In the genomic region with DNA sequence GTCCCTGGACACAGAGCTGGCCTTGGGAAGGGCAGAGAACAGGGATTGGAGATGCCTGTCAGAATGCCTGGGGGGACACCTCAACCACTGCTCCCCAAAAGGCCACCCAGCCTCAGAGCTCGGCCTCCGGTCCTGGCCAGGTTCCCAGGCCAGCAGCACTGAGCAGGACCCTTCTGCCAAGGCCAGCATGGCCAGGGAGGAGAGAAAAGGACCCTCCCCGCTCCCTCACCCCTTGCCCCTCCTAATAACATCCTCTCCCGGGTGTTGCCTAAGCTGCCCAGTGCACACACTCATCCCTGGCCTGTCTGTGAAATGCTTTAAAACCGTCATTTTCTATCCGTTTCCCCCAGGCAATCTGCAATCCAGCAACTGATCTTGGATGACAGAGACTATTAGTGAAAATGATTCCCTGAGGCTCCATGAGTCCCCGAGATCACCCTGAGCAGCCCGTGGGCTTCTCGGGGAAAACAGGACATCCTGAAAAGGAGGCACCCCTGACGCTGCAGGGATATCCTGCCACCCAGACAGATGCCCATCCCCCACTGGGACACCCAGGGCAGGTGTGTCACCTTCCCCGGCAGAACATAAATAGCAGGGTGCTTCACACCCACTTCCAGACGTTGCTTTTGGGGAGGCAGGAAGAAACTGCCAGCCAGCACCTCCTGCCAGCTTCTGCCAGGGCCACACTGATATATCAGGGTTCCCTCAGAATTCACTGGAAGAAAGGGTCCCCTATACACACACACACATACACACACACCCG, we compare ENCODE assay signal across 1 cellular context.
TF ChIP-seq lines count a peak whose summit lies in the region.

No MANE protein-coding gene starts in this region.

TF ChIP-seq in IMR-90, 13 proteins besides CTCF, POLR2A, EP300 and RAD21:
- TF ChIP-seq MAFK (IDR thresholded peaks at IDR 0.05; ENCODE audit: low read depth, low read length) (no peak), CHD1 (IDR thresholded peaks at IDR 0.05; ENCODE audit: low read depth, low read length) (no peak), RFX5 (IDR thresholded peaks at IDR 0.05; ENCODE audit: low read depth, low read length) (no peak), MAZ (IDR thresholded peaks at IDR 0.05; ENCODE audit: borderline replicate concordance, low read depth, low read length) (no peak), CEBPB (IDR thresholded peaks at IDR 0.05; ENCODE audit: low read depth, low read length) (no peak), MXI1 (IDR thresholded peaks at IDR 0.05; ENCODE audit: borderline replicate concordance, low read depth, low read length) (no peak), RCOR1 (IDR thresholded peaks at IDR 0.05; ENCODE audit: insufficient replicate concordance, low read length) (no peak), SMC3 (IDR thresholded peaks at IDR 0.05; ENCODE audit: low read depth, low read length) (no peak), NFE2L2 (IDR thresholded peaks at IDR 0.05; ENCODE audit: low read depth, low read length) (no peak), FOS (IDR thresholded peaks at IDR 0.05; ENCODE audit: low read depth, low read length) (no peak)
- TF ChIP-seq, protein P1, sequence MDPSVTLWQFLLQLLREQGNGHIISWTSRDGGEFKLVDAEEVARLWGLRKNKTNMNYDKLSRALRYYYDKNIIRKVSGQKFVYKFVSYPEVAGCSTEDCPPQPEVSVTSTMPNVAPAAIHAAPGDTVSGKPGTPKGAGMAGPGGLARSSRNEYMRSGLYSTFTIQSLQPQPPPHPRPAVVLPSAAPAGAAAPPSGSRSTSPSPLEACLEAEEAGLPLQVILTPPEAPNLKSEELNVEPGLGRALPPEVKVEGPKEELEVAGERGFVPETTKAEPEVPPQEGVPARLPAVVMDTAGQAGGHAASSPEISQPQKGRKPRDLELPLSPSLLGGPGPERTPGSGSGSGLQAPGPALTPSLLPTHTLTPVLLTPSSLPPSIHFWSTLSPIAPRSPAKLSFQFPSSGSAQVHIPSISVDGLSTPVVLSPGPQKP (IDR thresholded peaks at IDR 0.05; ENCODE audit: borderline replicate concordance, low read depth, low read length), result no peak
